25 cellular contexts compared by ENCODE assay signal in the genomic region with DNA sequence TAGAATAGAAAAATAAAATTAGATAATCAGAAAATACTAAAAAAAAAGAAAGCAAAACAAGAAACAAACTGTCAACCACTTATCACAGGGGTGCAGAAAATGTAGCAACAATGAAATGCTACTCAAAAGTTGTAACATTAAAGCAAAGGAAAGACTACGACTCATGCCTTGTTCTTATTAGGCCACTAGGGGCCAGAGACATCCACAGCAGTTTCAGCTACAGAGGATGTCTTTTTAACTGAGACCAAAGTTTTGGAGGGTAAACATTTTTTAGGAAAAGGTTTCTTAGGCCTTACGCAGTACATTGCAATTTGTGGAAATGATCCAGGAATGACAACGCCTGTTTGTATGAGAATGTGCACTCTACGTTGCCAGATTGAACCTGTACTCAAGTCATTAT. TPM values are rescaled to one million over a fixed set of nuclear protein-coding genes. Genes with fewer than 3 reads are reported as not detected.
DNase-seq lines count a peak whose midpoint lies in the region; ATAC-seq and TF ChIP-seq lines count a peak whose summit lies in the region.
"Had no signal": no experiment of that assay in that cellular context is flagged by ENCODE, and none has a peak within 500 bp of the region (broad histone marks: within the 10 kb centered on the region; RNA-seq: fewer than 3 reads in every experiment).

No MANE protein-coding gene starts in this region.

- H3K9me3 Mint-ChIP-seq in MCF 10A (ENCODE audit: unreplicated experiment) (no peaks in the 10 kb centered on the region), glutamatergic neuron (ENCODE audit: unreplicated experiment) (no peaks in the 10 kb centered on the region), type B pancreatic cell (no peaks in the 10 kb centered on the region)
- H3K9me3 Mint-ChIP-seq in activated CD4-positive, alpha-beta memory T cell treated with anti-CD3 and anti-CD28 coated beads for 36 hours = peaks cover 3% of the 10 kb centered on the region

- intact Hi-C loops in MCF 10A (cut with micrococcal nuclease) = no loop called here
- intact Hi-C loops in mammary epithelial cell (cut with micrococcal nuclease) = no loop called here
- intact Hi-C loops in activated CD4-positive, alpha-beta memory T cell treated with anti-CD3 and anti-CD28 coated beads for 36 hours (cut with micrococcal nuclease) = no loop called here

- H3K27me3 Mint-ChIP-seq in MCF 10A (ENCODE audit: insufficient read depth, unreplicated experiment) (peaks cover 21% of the 10 kb centered on the region), glutamatergic neuron (ENCODE audit: unreplicated experiment) (no peaks in the 10 kb centered on the region), type B pancreatic cell (no peaks in the 10 kb centered on the region)
- no peaks in the 10 kb centered on the region for H3K27me3 Mint-ChIP-seq in activated CD4-positive, alpha-beta memory T cell treated with anti-CD3 and anti-CD28 coated beads for 36 hours
- H3K27me3 Mint-ChIP-seq: natural killer cell treated with Interleukin-12 subunit alpha and Interleukin-12 subunit beta and Interleukin-15 and Interleukin-18, amount 100 ng/mL, for 72 hours had no signal

- H2AFZ ChIP-seq in mammary epithelial cell (ENCODE audit: low read depth, low read length) = no peak overlapping the region

- no peaks in the 10 kb centered on the region for H3K36me3 ChIP-seq in mammary epithelial cell (ENCODE audit: insufficient read depth, low read length)
- H3K36me3 ChIP-seq in RWPE2 (ENCODE audit: low read depth) = no peaks in the 10 kb centered on the region
- H3K36me3 ChIP-seq: Peyer's patch, prostate gland had no signal

- TF ChIP-seq CTCF in MCF 10A (IDR thresholded peaks at IDR 0.05; ENCODE audit: unreplicated experiment) = peak; percentile 13
- TF ChIP-seq CTCF in mammary epithelial cell (conservative IDR thresholded peaks at IDR 0.05 in 1 of 2, IDR thresholded peaks at IDR 0.05 in 1 of 2; ENCODE audit: extremely low read depth in 1 of 2, insufficient read depth in 1 of 2, low read depth in 1 of 2, low read length in 2 of 2) = peak in 1 of 2 donors; percentile 5
- peak; percentile 25 for TF ChIP-seq CTCF in RWPE2 (IDR thresholded peaks at IDR 0.05; ENCODE audit: poor library complexity, severe bottlenecking)
- TF ChIP-seq CTCF in glutamatergic neuron (IDR thresholded peaks at IDR 0.05; ENCODE audit: partially characterized antibody, unreplicated experiment) = peak; percentile 70
- TF ChIP-seq CTCF in type B pancreatic cell (conservative IDR thresholded peaks at IDR 0.05) = peak; percentile 70

- no peaks in the 10 kb centered on the region for H3K79me2 ChIP-seq in mammary epithelial cell (ENCODE audit: insufficient read depth, low read length)

- ATAC-seq in RWPE2 (ENCODE audit: low read depth) = no peak
- ATAC-seq: activated T-cell treated with anti-CD3 and anti-CD28 coated beads, Interleukin-2, amount 50 U/mL, for 72 hours; body of pancreas; natural killer cell treated with Interleukin-12 subunit alpha and Interleukin-12 subunit beta and Interleukin-15 and Interleukin-18, amount 100 ng/mL, for 72 hours had no signal

- no peaks in the 10 kb centered on the region for H3K36me3 Mint-ChIP-seq in MCF 10A (ENCODE audit: insufficient read depth, unreplicated experiment)
- no peaks in the 10 kb centered on the region for H3K36me3 Mint-ChIP-seq in glutamatergic neuron (ENCODE audit: unreplicated experiment)
- no peaks in the 10 kb centered on the region for H3K36me3 Mint-ChIP-seq in type B pancreatic cell
- H3K36me3 Mint-ChIP-seq in activated CD4-positive, alpha-beta memory T cell treated with anti-CD3 and anti-CD28 coated beads for 36 hours = no peaks in the 10 kb centered on the region
- H3K36me3 Mint-ChIP-seq: activated naive CD8-positive, alpha-beta T cell; CD14-positive monocyte had no signal

- H3K4me2 ChIP-seq in mammary epithelial cell (ENCODE audit: insufficient read depth, low read depth, low read length) = no peak overlapping the region

- CTCF ChIA-PET in MCF 10A (lab: Yijun Ruan, JAX) (interaction anchor here (1.0 kb wide), 1 partner anchor 14 kb away, joined by 3 read pairs; no protein-coding TSS in a partner anchor), mammary epithelial cell (lab: Charles Lee; ENCODE audit: low non-redundant PET) (no interaction called here)
- CTCF ChIA-PET in activated CD4-positive, alpha-beta memory T cell treated with anti-CD3 and anti-CD28 coated beads for 36 hours (lab: Charles Lee) = no interaction called here

- H3K4me1 Mint-ChIP-seq in MCF 10A (ENCODE audit: insufficient read depth, unreplicated experiment) (no peaks in the 10 kb centered on the region), glutamatergic neuron (ENCODE audit: low read depth, unreplicated experiment) (no peaks in the 10 kb centered on the region), type B pancreatic cell (ENCODE audit: unreplicated experiment) (no peaks in the 10 kb centered on the region)
- H3K4me1 Mint-ChIP-seq in activated CD4-positive, alpha-beta memory T cell treated with anti-CD3 and anti-CD28 coated beads for 36 hours (ENCODE audit: low read depth) = no peaks in the 10 kb centered on the region
- H3K4me1 Mint-ChIP-seq: CD14-positive monocyte had no signal

- no peaks in the 10 kb centered on the region for H4K20me1 ChIP-seq in mammary epithelial cell (ENCODE audit: insufficient read depth, low read length)

- no peak overlapping the region for H3K4me3 Mint-ChIP-seq in MCF 10A (ENCODE audit: unreplicated experiment)
- H3K4me3 Mint-ChIP-seq in glutamatergic neuron (ENCODE audit: unreplicated experiment) = no peak overlapping the region
- H3K4me3 Mint-ChIP-seq in type B pancreatic cell = no peak overlapping the region
- H3K4me3 Mint-ChIP-seq in activated CD4-positive, alpha-beta memory T cell treated with anti-CD3 and anti-CD28 coated beads for 36 hours = no peak overlapping the region
- H3K4me3 Mint-ChIP-seq: activated naive CD8-positive, alpha-beta T cell; activated T-cell treated with anti-CD3 and anti-CD28 coated beads, Interleukin-2, amount 50 U/mL, for 72 hours; CD14-positive monocyte; natural killer cell treated with Interleukin-12 subunit alpha and Interleukin-12 subunit beta and Interleukin-15 and Interleukin-18, amount 100 ng/mL, for 72 hours had no signal

- H3K27me3 ChIP-seq in mammary epithelial cell (ENCODE audit: insufficient read depth, low read length) (no peaks in the 10 kb centered on the region), RWPE2 (ENCODE audit: insufficient read depth, poor library complexity, severe bottlenecking) (no peaks in the 10 kb centered on the region)
- H3K27me3 ChIP-seq: Peyer's patch had no signal

- in situ Hi-C loops in mammary epithelial cell (cut with MboI; ENCODE audit: low sequenced_read_pairs in 2 of 2) = no loop called here

- H3K27ac ChIP-seq in mammary epithelial cell (ENCODE audit: insufficient read depth, low read depth, low read length) = no peak overlapping the region
- H3K27ac ChIP-seq in RWPE2 (ENCODE audit: poor library complexity, severe bottlenecking) = no peak overlapping the region
- H3K27ac ChIP-seq: body of pancreas, Peyer's patch, prostate gland, SK-N-MC had no signal

- BruUV-seq in MCF 10A (replicated peaks; lab: Mats Ljungman, UMichigan) (no TSS peak), mammary epithelial cell (replicated peaks; lab: Mats Ljungman, UMichigan) (no TSS peak)

- no peaks in the 10 kb centered on the region for H3K9me3 ChIP-seq in mammary epithelial cell (replicated peaks; ENCODE audit: insufficient read depth, low read length)
- H3K9me3 ChIP-seq in RWPE2 (ENCODE audit: severe bottlenecking) = no peaks in the 10 kb centered on the region
- H3K9me3 ChIP-seq: body of pancreas, Peyer's patch, prostate gland had no signal

- H3K27ac Mint-ChIP-seq in MCF 10A (ENCODE audit: low read depth, unreplicated experiment) = no peak overlapping the region
- no peak overlapping the region for H3K27ac Mint-ChIP-seq in glutamatergic neuron (ENCODE audit: unreplicated experiment)
- no peak overlapping the region for H3K27ac Mint-ChIP-seq in type B pancreatic cell
- H3K27ac Mint-ChIP-seq in activated CD4-positive, alpha-beta memory T cell treated with anti-CD3 and anti-CD28 coated beads for 36 hours = no peak overlapping the region
- H3K27ac Mint-ChIP-seq: activated naive CD8-positive, alpha-beta T cell; activated T-cell treated with anti-CD3 and anti-CD28 coated beads, Interleukin-2, amount 50 U/mL, for 72 hours; CD14-positive monocyte; natural killer cell treated with Interleukin-12 subunit alpha and Interleukin-12 subunit beta and Interleukin-15 and Interleukin-18, amount 100 ng/mL, for 72 hours had no signal

- POLR2A ChIA-PET in MCF 10A (lab: Yijun Ruan, JAX) = no interaction called here
- POLR2A ChIA-PET in activated CD4-positive, alpha-beta memory T cell treated with anti-CD3 and anti-CD28 coated beads for 36 hours (lab: Charles Lee) = no interaction called here

- DNase-seq in MCF 10A (ENCODE audit: unreplicated experiment) (no peak), mammary epithelial cell (no peak), RWPE2 (ENCODE audit: low spot score) (no peak), glutamatergic neuron (no peak), type B pancreatic cell (ENCODE audit: extremely low spot score, unreplicated experiment) (no peak), NCI-H187 (lab: John Stamatoyannopoulos, UW) (no peak), activated gamma-delta T cell (lab: John Stamatoyannopoulos, UW) (no peak)
- DNase-seq in activated CD4-positive, alpha-beta memory T cell treated with anti-CD3 and anti-CD28 coated beads for 36 hours = no peak
- DNase-seq: activated CD4-positive, alpha-beta T cell treated with anti-CD3 and anti-CD28 coated beads for 1 hour; activated T-cell treated with anti-CD3 and anti-CD28 coated beads, Interleukin-2, amount 50 U/mL, for 72 hours; body of pancreas; cortex of kidney; DMS53; foreskin fibroblast; KG1; NCI-H1092 treated with DMSO at 0.1 percent for 48 hours; NCI-H510A treated with DMSO at 0.1 percent for 48 hours; Peyer's patch; stimulated activated CD4-positive, alpha-beta T cell treated with anti-CD3 and anti-CD28 coated beads, Interleukin-4, amount 100 ng/mL, for 4 hours; T-helper 9 cell had no signal

- H3K9ac ChIP-seq in mammary epithelial cell (ENCODE audit: insufficient read depth, low read length) = no peak overlapping the region

- dilution Hi-C loops in mammary epithelial cell (cut with HindIII; ENCODE audit: low sequenced_read_pairs) = no loop called here

- no peak overlapping the region for H3K4me3 ChIP-seq in mammary epithelial cell (replicated peaks in 1 of 3; ENCODE audit: insufficient read depth in 1 of 3, low read depth in 2 of 3, low read length in 3 of 3)
- no peak overlapping the region for H3K4me3 ChIP-seq in RWPE2 (ENCODE audit: severe bottlenecking)
- H3K4me3 ChIP-seq: body of pancreas, Peyer's patch, prostate gland, SK-N-MC had no signal

- WGBS in mammary epithelial cell (ENCODE audit: low coverage, missing lambda C conversion rate) = 74% methylated on average over 4 of the region's 4 CpGs

- H3K4me1 ChIP-seq in mammary epithelial cell (ENCODE audit: insufficient read depth, low read length) (no peaks in the 10 kb centered on the region), RWPE2 (ENCODE audit: insufficient read depth, poor library complexity, severe bottlenecking) (no peaks in the 10 kb centered on the region)
- H3K4me1 ChIP-seq: body of pancreas, Peyer's patch, prostate gland had no signal

RNA-seq across cellular contexts. Expression of a gene that starts 15.4 kb away (rescaled TPM):
- total RNA-seq in MCF 10A (2022) = not detected in 2 replicates
- total RNA-seq in mammary epithelial cell = not detected
- polyA plus RNA-seq in mammary epithelial cell = not detected
- not detected for polyA minus RNA-seq in mammary epithelial cell
- total RNA-seq in glutamatergic neuron (ENCODE audit: unreplicated experiment) = 233 TPM
- 4.0 and 11.4 TPM in 2 replicates for total RNA-seq in type B pancreatic cell (ENCODE audit: low replicate concordance)
- not detected for total RNA-seq in activated CD4-positive, alpha-beta memory T cell treated with anti-CD3 and anti-CD28 coated beads for 36 hours
- total RNA-seq: activated T-cell treated with anti-CD3 and anti-CD28 coated beads, Interleukin-2, amount 50 U/mL, for 72 hours; natural killer cell treated with Interleukin-12 subunit alpha and Interleukin-12 subunit beta and Interleukin-15 and Interleukin-18, amount 100 ng/mL, for 72 hours had no signal
- polyA plus RNA-seq: CD14-positive monocyte had no signal

Comparison
In these comparisons a context has a peak if more than half of its experiments do, and no peak if none do; other contexts are left out.
1. RNA of a gene that starts 15.4 kb away (total RNA-seq): 233 TPM in glutamatergic neuron (single experiment); 4.0 to 11.4 TPM in type B pancreatic cell, not detected in MCF 10A, not detected in activated CD4-positive, alpha-beta memory T cell treated with anti-CD3 and anti-CD28 coated beads for 36 hours and not detected in mammary epithelial cell; every median in the first group is over 10 times any median in the second.